17 cellular contexts compared by ENCODE assay signal in genomic region chr17:77316651-77317050, GRCh38.
DNase-seq lines count a peak whose midpoint lies in the region; ATAC-seq and TF ChIP-seq lines count a peak whose summit lies in the region.
"Had no signal": no experiment of that assay in that cellular context is flagged by ENCODE, and none has a peak within 500 bp of the region (broad histone marks: within the 10 kb centered on the region; RNA-seq: fewer than 3 reads in every experiment).

No MANE protein-coding gene starts in this region.

- H3K36me3 ChIP-seq in HUES64 (ENCODE audit: insufficient read depth, low read length) (no peaks in the 10 kb centered on the region), mesodermal cell (ENCODE audit: control insufficient read depth, insufficient read depth, low read length) (no peaks in the 10 kb centered on the region)
- H3K36me3 ChIP-seq: left lung had no signal

- H3K27ac Mint-ChIP-seq in chondrocyte (ENCODE audit: unreplicated experiment), result peak overlapping the region; percentile 89
- H3K27ac Mint-ChIP-seq in stimulated activated memory B cell treated with anti-CD40 and anti-IgM and Interleukin-4, amounts not matched to agents 10 μg/mL and 1 μg/mL and 100 μg/mL, for 72 hours, result peak overlapping the region; percentile 61
- H3K27ac Mint-ChIP-seq: T-helper 2 cell treated with Interferon-gamma antibody and Interleukin-4, amounts not matched to agents 5 μg/mL and 100 μg/mL, for 36 hours had no signal

- 91% methylated on average over 7 of the region's 8 CpGs for WGBS in HUES64
- WGBS in mesodermal cell (ENCODE audit: insufficient coverage in 2 of 2), 2 experiments, result 98 to 100% methylated on average over 2 to 5 of the region's 8 CpGs

- no peak for TF ChIP-seq CTCF in chondrocyte (IDR thresholded peaks at IDR 0.05)

- H3K27me3 ChIP-seq in HUES64 (ENCODE audit: insufficient read depth, low read length), result no peaks in the 10 kb centered on the region
- H3K27me3 ChIP-seq: foreskin keratinocyte, left lung had no signal

- peaks cover 84% of the 10 kb centered on the region for H3K4me1 Mint-ChIP-seq in chondrocyte (ENCODE audit: low read depth)
- H3K4me1 Mint-ChIP-seq in stimulated activated memory B cell treated with anti-CD40 and anti-IgM and Interleukin-4, amounts not matched to agents 10 μg/mL and 1 μg/mL and 100 μg/mL, for 72 hours, result peaks cover 69% of the 10 kb centered on the region

- H3K4me1 ChIP-seq in HUES64 (ENCODE audit: insufficient read depth, low read length), result peaks cover 25% of the 10 kb centered on the region
- peaks cover 51% of the 10 kb centered on the region for H3K4me1 ChIP-seq in mesodermal cell (ENCODE audit: control insufficient read depth, insufficient read depth, low read length, poor library complexity, severe bottlenecking)

- H3K4me3 ChIP-seq in HUES64 (ENCODE audit: low read length) (no peak overlapping the region), mesodermal cell (ENCODE audit: extremely low read depth, insufficient read depth, low read length, poor library complexity, severe bottlenecking) (no peak overlapping the region)
- H3K4me3 ChIP-seq: left lung had no signal

- 0 out of 2 replicates have a peak overlapping the region, but pooled peaks have one; percentile 3 for H3K9ac ChIP-seq in HUES64 (ENCODE audit: low read depth, low read length)

- DNase-seq in chondrocyte (ENCODE audit: low spot score), result peak; percentile 28
- no peak for DNase-seq in activated CD4-positive, CD25-positive, alpha-beta regulatory T cell (lab: John Stamatoyannopoulos, UW)
- no peak for DNase-seq in ecto neural progenitor cell (ENCODE audit: low spot score)
- DNase-seq in SW480 (ENCODE audit: low spot score), result no peak
- DNase-seq: activated CD4-positive, alpha-beta T cell treated with anti-CD3 and anti-CD28 coated beads for 4 hours; activated gamma-delta T cell; AML-193; Calu3; NCI-H187 treated with DMSO at 0.1 percent for 48 hours; SHP77 treated with DMSO at 0.1 percent for 48 hours had no signal

- H3K27ac ChIP-seq in HUES64 (ENCODE audit: low read depth, low read length) (peak overlapping the region; percentile 66; the same call in 1 of the 2 replicates), mesodermal cell (ENCODE audit: low read depth, low read length, severe bottlenecking) (peak overlapping the region; percentile 79)
- H3K27ac ChIP-seq: foreskin keratinocyte had no signal

- no peak for ATAC-seq in stimulated activated memory B cell treated with anti-CD40 and anti-IgM and Interleukin-4, amounts not matched to agents 10 μg/mL and 1 μg/mL and 100 μg/mL, for 72 hours
- ATAC-seq in GM21526 (IDR thresholded peaks at IDR 0.05; ENCODE audit: low FRiP score, unreplicated experiment), result no peak

- H3K9me3 ChIP-seq in HUES64 (ENCODE audit: insufficient read depth, low read depth, low read length), result no peaks in the 10 kb centered on the region
- no peaks in the 10 kb centered on the region for H3K9me3 ChIP-seq in mesodermal cell (ENCODE audit: control insufficient read depth, low read length)
- H3K9me3 ChIP-seq: left lung had no signal

- no peak overlapping the region for H3K4me3 Mint-ChIP-seq in chondrocyte (ENCODE audit: unreplicated experiment)
- H3K4me3 Mint-ChIP-seq in stimulated activated memory B cell treated with anti-CD40 and anti-IgM and Interleukin-4, amounts not matched to agents 10 μg/mL and 1 μg/mL and 100 μg/mL, for 72 hours, result no peak overlapping the region
- H3K4me3 Mint-ChIP-seq: T-helper 2 cell treated with Interferon-gamma antibody and Interleukin-4, amounts not matched to agents 5 μg/mL and 100 μg/mL, for 36 hours had no signal

- no peaks in the 10 kb centered on the region for H3K36me3 Mint-ChIP-seq in chondrocyte (ENCODE audit: low read depth)
- peaks cover 9% of the 10 kb centered on the region for H3K36me3 Mint-ChIP-seq in stimulated activated memory B cell treated with anti-CD40 and anti-IgM and Interleukin-4, amounts not matched to agents 10 μg/mL and 1 μg/mL and 100 μg/mL, for 72 hours

- H3K9me3 Mint-ChIP-seq in chondrocyte (ENCODE audit: low read depth), result no peaks in the 10 kb centered on the region
- no peaks in the 10 kb centered on the region for H3K9me3 Mint-ChIP-seq in stimulated activated memory B cell treated with anti-CD40 and anti-IgM and Interleukin-4, amounts not matched to agents 10 μg/mL and 1 μg/mL and 100 μg/mL, for 72 hours
- H3K9me3 Mint-ChIP-seq: T-helper 2 cell treated with Interferon-gamma antibody and Interleukin-4, amounts not matched to agents 5 μg/mL and 100 μg/mL, for 36 hours had no signal

- H3K27me3 Mint-ChIP-seq in chondrocyte (ENCODE audit: low read depth), result no peaks in the 10 kb centered on the region
- H3K27me3 Mint-ChIP-seq in stimulated activated memory B cell treated with anti-CD40 and anti-IgM and Interleukin-4, amounts not matched to agents 10 μg/mL and 1 μg/mL and 100 μg/mL, for 72 hours, result no peaks in the 10 kb centered on the region
